ENCODE assay signal across 17 cellular contexts in the genomic region with DNA sequence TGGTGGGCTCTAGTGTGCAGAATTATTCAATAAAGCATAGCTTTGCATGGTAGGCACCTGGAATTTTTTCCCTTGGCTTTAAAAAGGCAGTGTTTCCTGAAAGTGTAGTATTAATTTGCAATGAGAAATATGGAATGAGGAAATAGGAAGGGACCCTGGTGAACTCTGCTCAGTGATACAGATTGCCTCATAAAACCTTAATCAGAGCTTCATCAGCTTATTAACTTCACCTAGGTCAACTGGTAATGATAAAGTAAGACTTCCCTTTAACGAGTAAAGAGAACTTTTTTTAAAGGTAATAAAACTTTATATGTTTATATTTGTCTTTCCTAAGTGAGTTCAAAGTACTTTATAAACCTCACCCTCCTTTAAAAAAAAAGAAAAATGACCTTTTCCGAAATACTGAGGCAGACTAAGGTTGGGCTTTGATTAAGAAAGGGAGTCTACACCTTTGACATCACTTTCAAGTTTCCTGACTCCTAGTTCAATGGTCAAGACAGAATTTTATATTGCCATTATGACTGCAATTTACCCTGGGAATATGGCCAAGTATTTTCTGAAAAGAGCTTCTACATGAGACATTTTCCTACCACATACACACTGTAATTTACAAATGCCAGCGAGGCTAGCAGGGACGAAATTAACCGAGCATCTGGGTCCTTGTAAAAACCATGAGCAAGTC.
DNase-seq lines count a peak whose midpoint lies in the region; ATAC-seq and TF ChIP-seq lines count a peak whose summit lies in the region.
"Had no signal": no experiment of that assay in that cellular context is flagged by ENCODE, and none has a peak within 500 bp of the region (broad histone marks: within the 10 kb centered on the region; RNA-seq: fewer than 3 reads in every experiment).

No MANE protein-coding gene starts in this region.

- H3F3A ChIP-seq in SK-N-SH (replicated peaks; ENCODE audit: insufficient read depth): no peaks in the 10 kb centered on the region

- no peak for TF ChIP-seq CTCF in SK-N-SH (IDR thresholded peaks at IDR 0.05)

- H3K4me2 ChIP-seq in SK-N-SH: no peak overlapping the region
- H3K4me2 ChIP-seq: A549, PC-9 had no signal

- H4K20me1 ChIP-seq in SK-N-SH (ENCODE audit: insufficient read depth): no peaks in the 10 kb centered on the region

- H2AFZ ChIP-seq in SK-N-SH (ENCODE audit: low read depth): no peak overlapping the region
- H2AFZ ChIP-seq: PC-9 had no signal

- no peaks in the 10 kb centered on the region for H3K9me3 ChIP-seq in SK-N-SH
- H3K9me3 ChIP-seq: A549 had no signal

- TF ChIP-seq EP300 in SK-N-SH (IDR thresholded peaks at IDR 0.05; ENCODE audit: borderline replicate concordance in 1 of 2, low read depth in 1 of 2, low read length in 1 of 2): no peak

- H3K79me2 ChIP-seq in SK-N-SH (ENCODE audit: insufficient read depth): no peaks in the 10 kb centered on the region

- no peaks in the 10 kb centered on the region; the same call in 1 of the 2 replicates for H3K27me3 ChIP-seq in SK-N-SH (ENCODE audit: insufficient read depth)

- ATAC-seq in SK-N-SH treated with all-trans-retinoic acid at 6 μM for 48 hours: no peak
- ATAC-seq in sciatic nerve: no peak
- ATAC-seq in stimulated activated naive CD8-positive, alpha-beta T cell treated with anti-CD3 and anti-CD28 coated beads, Interleukin-15, Interleukin-2, amounts not matched to agents 100 U/mL and 50 U/mL, for 24 hours: no peak
- ATAC-seq: A549, T-cell had no signal

- POLR2A ChIA-PET in SK-N-SH (lab: Yijun Ruan, JAX): no interaction called here

- no peak for TF ChIP-seq RAD21 in SK-N-SH (IDR thresholded peaks at IDR 0.05; ENCODE audit: low read length)

- DNase-seq in SK-N-SH (no peak), NCI-H1105 (lab: John Stamatoyannopoulos, UW) (peak; percentile 71), fibroblast of peridontal ligament (ENCODE audit: extremely low read depth) (peak; percentile 29), sciatic nerve (ENCODE audit: low spot score) (no peak), GM03348 (ENCODE audit: low spot score) (no peak), cerebellar nuclear complex (lab: John Stamatoyannopoulos, UW) (no peak)
- DNase-seq in stimulated activated naive CD8-positive, alpha-beta T cell treated with anti-CD3 and anti-CD28 coated beads, Interleukin-15, Interleukin-2, amounts not matched to agents 100 U/mL and 50 U/mL, for 24 hours: no peak
- DNase-seq: GF-D8, H9, Karpas-422, NCI-H1694, NCI-H2107, NCI-H510A, PC-9, T-cell had no signal

- no peak overlapping the region for H3K4me3 ChIP-seq in SK-N-SH (ENCODE audit: low read depth in 2 of 2, low read length in 1 of 2)
- H3K4me3 ChIP-seq: A549, PC-9 had no signal

- H3K27ac ChIP-seq in SK-N-SH (ENCODE audit: low read depth in 2 of 2, low read length in 1 of 2): no peak overlapping the region
- H3K27ac ChIP-seq: A549, PC-9 had no signal

- H3K4me1 ChIP-seq in SK-N-SH (ENCODE audit: control insufficient read depth in 1 of 2, insufficient read depth in 2 of 2, low read depth in 1 of 2, low read length in 1 of 2): no peaks in the 10 kb centered on the region
- H3K4me1 ChIP-seq: A549 had no signal

- CTCF ChIA-PET in SK-N-SH (lab: Yijun Ruan, JAX): interaction anchor here (0.9 to 2.7 kb wide), 4 partner anchors 8 to 872 kb away, joined by 3 to 22 read pairs (median 4); no protein-coding TSS in a partner anchor

- H3K9ac ChIP-seq in SK-N-SH: no peak overlapping the region

- intact Hi-C loops in sciatic nerve (cut with DNase I): no loop called here

- no peaks in the 10 kb centered on the region for H3K9me2 ChIP-seq in SK-N-SH

- H3K36me3 ChIP-seq in SK-N-SH (replicated peaks in 1 of 2; ENCODE audit: control insufficient read depth in 1 of 2, insufficient read depth in 2 of 2, low read length in 1 of 2): no peaks in the 10 kb centered on the region

- 43% methylated on average over 5 of the region's 5 CpGs for WGBS in SK-N-SH (ENCODE audit: low lambda C conversion rate)

TF ChIP-seq in SK-N-SH treated with all-trans-retinoic acid at 6 μM for 48 hours, 23 proteins besides CTCF, POLR2A, EP300 and RAD21:
- 0 out of 2 replicates have a peak, but pooled peaks have one; percentile 17 for TF ChIP-seq ISL1 (CRISPR knock-in tag; IDR thresholded peaks at IDR 0.05)
- TF ChIP-seq, protein P1, sequence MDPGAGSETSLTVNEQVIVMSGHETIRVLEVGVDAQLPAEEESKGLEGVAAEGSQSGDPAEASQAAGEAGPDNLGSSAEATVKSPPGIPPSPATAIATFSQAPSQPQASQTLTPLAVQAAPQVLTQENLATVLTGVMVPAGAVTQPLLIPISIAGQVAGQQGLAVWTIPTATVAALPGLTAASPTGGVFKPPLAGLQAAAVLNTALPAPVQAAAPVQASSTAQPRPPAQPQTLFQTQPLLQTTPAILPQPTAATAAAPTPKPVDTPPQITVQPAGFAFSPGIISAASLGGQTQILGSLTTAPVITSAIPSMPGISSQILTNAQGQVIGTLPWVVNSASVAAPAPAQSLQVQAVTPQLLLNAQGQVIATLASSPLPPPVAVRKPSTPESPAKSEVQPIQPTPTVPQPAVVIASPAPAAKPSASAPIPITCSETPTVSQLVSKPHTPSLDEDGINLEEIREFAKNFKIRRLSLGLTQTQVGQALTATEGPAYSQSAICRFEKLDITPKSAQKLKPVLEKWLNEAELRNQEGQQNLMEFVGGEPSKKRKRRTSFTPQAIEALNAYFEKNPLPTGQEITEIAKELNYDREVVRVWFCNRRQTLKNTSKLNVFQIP (CRISPR knock-in tag; IDR thresholded peaks at IDR 0.05; ENCODE audit: borderline replicate concordance, low read depth): no peak

TF ChIP-seq in SK-N-SH, 30 proteins besides CTCF, POLR2A, EP300 and RAD21:
- TF ChIP-seq GATA2 (CRISPR knock-in tag; IDR thresholded peaks at IDR 0.05) (no peak), GABPA (IDR thresholded peaks at IDR 0.05; ENCODE audit: low read depth) (no peak), YY1 (IDR thresholded peaks at IDR 0.05; ENCODE audit: low read depth) (no peak), FOSL2 (IDR thresholded peaks at IDR 0.05; ENCODE audit: borderline replicate concordance, low read depth) (no peak), TAF1 (IDR thresholded peaks at IDR 0.05; ENCODE audit: borderline replicate concordance, low read depth, low read length) (no peak), FOXM1 (IDR thresholded peaks at IDR 0.05; ENCODE audit: low read depth) (no peak), JUND (IDR thresholded peaks at IDR 0.05) (no peak), MEF2A (IDR thresholded peaks at IDR 0.05; ENCODE audit: borderline replicate concordance, low read depth) (no peak), MXI1 (IDR thresholded peaks at IDR 0.05; ENCODE audit: low read depth, low read length) (no peak), RFX5 (IDR thresholded peaks at IDR 0.05; ENCODE audit: low read length) (no peak), RCOR1 (IDR thresholded peaks at IDR 0.05; ENCODE audit: low read length) (no peak), TCF12 (IDR thresholded peaks at IDR 0.05) (no peak), ELF1 (IDR thresholded peaks at IDR 0.05) (no peak), RXRA (IDR thresholded peaks at IDR 0.05; ENCODE audit: borderline replicate concordance, low read depth) (no peak)
- TF ChIP-seq, protein P2, sequence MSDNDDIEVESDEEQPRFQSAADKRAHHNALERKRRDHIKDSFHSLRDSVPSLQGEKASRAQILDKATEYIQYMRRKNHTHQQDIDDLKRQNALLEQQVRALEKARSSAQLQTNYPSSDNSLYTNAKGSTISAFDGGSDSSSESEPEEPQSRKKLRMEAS (IDR thresholded peaks at IDR 0.05; ENCODE audit: low read depth): no peak
- TF ChIP-seq, protein P3, sequence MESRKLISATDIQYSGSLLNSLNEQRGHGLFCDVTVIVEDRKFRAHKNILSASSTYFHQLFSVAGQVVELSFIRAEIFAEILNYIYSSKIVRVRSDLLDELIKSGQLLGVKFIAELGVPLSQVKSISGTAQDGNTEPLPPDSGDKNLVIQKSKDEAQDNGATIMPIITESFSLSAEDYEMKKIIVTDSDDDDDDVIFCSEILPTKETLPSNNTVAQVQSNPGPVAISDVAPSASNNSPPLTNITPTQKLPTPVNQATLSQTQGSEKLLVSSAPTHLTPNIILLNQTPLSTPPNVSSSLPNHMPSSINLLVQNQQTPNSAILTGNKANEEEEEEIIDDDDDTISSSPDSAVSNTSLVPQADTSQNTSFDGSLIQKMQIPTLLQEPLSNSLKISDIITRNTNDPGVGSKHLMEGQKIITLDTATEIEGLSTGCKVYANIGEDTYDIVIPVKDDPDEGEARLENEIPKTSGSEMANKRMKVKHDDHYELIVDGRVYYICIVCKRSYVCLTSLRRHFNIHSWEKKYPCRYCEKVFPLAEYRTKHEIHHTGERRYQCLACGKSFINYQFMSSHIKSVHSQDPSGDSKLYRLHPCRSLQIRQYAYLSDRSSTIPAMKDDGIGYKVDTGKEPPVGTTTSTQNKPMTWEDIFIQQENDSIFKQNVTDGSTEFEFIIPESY (IDR thresholded peaks at IDR 0.05; ENCODE audit: borderline replicate concordance, low read depth): no peak
- TF ChIP-seq, protein P4, sequence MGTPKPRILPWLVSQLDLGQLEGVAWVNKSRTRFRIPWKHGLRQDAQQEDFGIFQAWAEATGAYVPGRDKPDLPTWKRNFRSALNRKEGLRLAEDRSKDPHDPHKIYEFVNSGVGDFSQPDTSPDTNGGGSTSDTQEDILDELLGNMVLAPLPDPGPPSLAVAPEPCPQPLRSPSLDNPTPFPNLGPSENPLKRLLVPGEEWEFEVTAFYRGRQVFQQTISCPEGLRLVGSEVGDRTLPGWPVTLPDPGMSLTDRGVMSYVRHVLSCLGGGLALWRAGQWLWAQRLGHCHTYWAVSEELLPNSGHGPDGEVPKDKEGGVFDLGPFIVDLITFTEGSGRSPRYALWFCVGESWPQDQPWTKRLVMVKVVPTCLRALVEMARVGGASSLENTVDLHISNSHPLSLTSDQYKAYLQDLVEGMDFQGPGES (IDR thresholded peaks at IDR 0.05; ENCODE audit: low read depth, low read length): no peak

Comparison
In these comparisons a context has a peak if more than half of its experiments do, and no peak if none do; other contexts are left out.
1. DNase-seq: peak in NCI-H1105 (single experiment) and fibroblast of peridontal ligament (single experiment); none in SK-N-SH (single experiment), sciatic nerve (single experiment), GM03348 (single experiment), stimulated activated naive CD8-positive, alpha-beta T cell treated with anti-CD3 and anti-CD28 coated beads, Interleukin-15, Interleukin-2, amounts not matched to agents 100 U/mL and 50 U/mL, for 24 hours (single experiment) and cerebellar nuclear complex (0 of 2).